Comparison of ENCODE assay signal across 8 cellular contexts in the genomic region with DNA sequence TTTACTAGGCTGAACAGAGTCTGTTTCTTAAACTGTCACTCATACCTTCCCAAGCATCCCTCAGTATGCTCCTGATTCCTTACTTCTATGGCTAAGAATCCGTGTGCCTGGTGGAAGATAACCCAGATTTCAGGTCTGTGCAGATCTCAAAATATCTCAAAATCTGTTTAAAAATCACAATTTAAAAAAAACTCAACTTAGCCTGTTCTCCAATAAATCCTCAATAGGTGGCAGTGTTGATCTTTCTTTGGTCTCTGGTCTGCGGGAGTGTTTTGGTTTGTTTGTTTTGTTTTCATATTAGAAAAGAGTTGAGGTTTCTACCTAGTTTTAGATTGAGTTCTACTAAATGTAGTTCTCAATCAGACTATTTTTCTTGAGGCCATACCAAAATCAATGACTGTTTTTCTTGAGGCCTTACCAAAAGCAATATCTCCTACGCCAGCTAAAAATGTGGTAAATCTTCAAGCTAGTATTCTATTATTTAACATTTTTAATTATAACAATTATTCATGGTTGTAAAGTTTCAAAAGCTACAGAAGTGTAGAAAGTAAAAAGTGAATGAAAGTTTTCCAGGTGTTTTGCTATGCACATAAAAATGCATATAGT. TPM values are rescaled to one million over a fixed set of nuclear protein-coding genes. Genes with fewer than 3 reads are reported as not detected.
DNase-seq lines count a peak whose midpoint lies in the region; ATAC-seq, FAIRE-seq and TF ChIP-seq lines count a peak whose summit lies in the region.

No MANE protein-coding gene starts in this region.

- peaks cover 15% of the 10 kb centered on the region for H3K27me3 Mint-ChIP-seq in mesothelial cell of epicardium (ENCODE audit: low read depth)

- TF ChIP-seq CTCF in bronchial epithelial cell (IDR thresholded peaks at IDR 0.05; ENCODE audit: insufficient read depth, low read length, severe bottlenecking) (peak; percentile 43), mesothelial cell of epicardium (IDR thresholded peaks at IDR 0.05; ENCODE audit: unreplicated experiment) (peak; percentile 50)

- H3K4me1 Mint-ChIP-seq in mesothelial cell of epicardium, result peaks cover 2% of the 10 kb centered on the region

- DNase-seq in Ammon's horn (ENCODE audit: low spot score) (peak; percentile 40), NCI-H2171 treated with DMSO at 0.1 percent for 48 hours (lab: John Stamatoyannopoulos, UW) (peak; percentile 70), bronchial epithelial cell (ENCODE audit: low read depth) (peak; percentile 33), mesothelial cell of epicardium (ENCODE audit: low spot score in 2 of 2, unreplicated experiment in 2 of 2) (no peak), left colon (no peak)

- H3K36me3 Mint-ChIP-seq in mesothelial cell of epicardium, result no peaks in the 10 kb centered on the region

- no peak overlapping the region for H3K27ac Mint-ChIP-seq in mesothelial cell of epicardium

- peak; percentile 44 for ATAC-seq in GM18868 (IDR thresholded peaks at IDR 0.05; ENCODE audit: unreplicated experiment)
- no peak for ATAC-seq in GM18858 (IDR thresholded peaks at IDR 0.05; ENCODE audit: unreplicated experiment)
- no peak for ATAC-seq in HG03196 (IDR thresholded peaks at IDR 0.05; ENCODE audit: unreplicated experiment)
- ATAC-seq in left colon, result no peak

- H3K27me3 ChIP-seq in bronchial epithelial cell (ENCODE audit: control insufficient read depth, insufficient read depth, low read length), result no peaks in the 10 kb centered on the region

- no peak overlapping the region for H3K4me3 ChIP-seq in bronchial epithelial cell (ENCODE audit: low read depth, low read length)

- intact Hi-C loops in left colon (cut with DNase I, micrococcal nuclease), result no loop called here

- FAIRE-seq in bronchial epithelial cell (lab: Jason Lieb, UNC), result no peak

- no peaks in the 10 kb centered on the region for H3K9me3 Mint-ChIP-seq in mesothelial cell of epicardium

- H3K4me3 Mint-ChIP-seq in mesothelial cell of epicardium, result no peak overlapping the region

- H3K36me3 ChIP-seq in bronchial epithelial cell (ENCODE audit: control insufficient read depth, insufficient read depth, low read length), result no peaks in the 10 kb centered on the region

RNA-seq across cellular contexts. Expression of a gene that starts 57.9 kb away (rescaled TPM):
- total RNA-seq in bronchial epithelial cell, result 58.9 and 110 TPM in 2 replicates
- total RNA-seq in mesothelial cell of epicardium, result 77.5 to 79.7 TPM (median 79.6 TPM) in 3 replicates
- 10 to 100 TPM; 25.3 to 36.9 TPM for total RNA-seq in left colon

RNA-seq across cellular contexts. Expression of a gene that starts 58.9 kb away (rescaled TPM):
- total RNA-seq in bronchial epithelial cell, result 33.2 and 55.0 TPM in 2 replicates
- 28.6 to 31.2 TPM (median 29.6 TPM) in 3 replicates for total RNA-seq in mesothelial cell of epicardium
- 10 to 100 TPM; 28.5 to 34.2 TPM for total RNA-seq in left colon

RNA-seq across cellular contexts. Expression of a gene that starts 59.2 kb away (rescaled TPM):
- total RNA-seq in bronchial epithelial cell (62.9 and 77.2 TPM in 2 replicates), mesothelial cell of epicardium (130 to 139 TPM (median 132 TPM) in 3 replicates), left colon (100 to 1,000 TPM; 102 to 110 TPM)

Comparison
In these comparisons a context has a peak if more than half of its experiments do, and no peak if none do; other contexts are left out.
1. DNase-seq: peak in Ammon's horn (single experiment), NCI-H2171 treated with DMSO at 0.1 percent for 48 hours (single experiment) and bronchial epithelial cell (single experiment); none in mesothelial cell of epicardium (0 of 2) and left colon (0 of 2).